ENCODE assay signal across 22 cellular contexts in genomic region chr3:110646496-110646895, GRCh38.
"Had no signal": no experiment of that assay in that cellular context is flagged by ENCODE, and none has a peak within 500 bp of the region (broad histone marks: within the 10 kb centered on the region; RNA-seq: fewer than 3 reads in every experiment).

No MANE protein-coding gene starts in this region.

- H3K4me3 ChIP-seq: body of pancreas, left ventricle myocardium inferior, lung, psoas muscle, sigmoid colon, smooth muscle cell, tibial nerve had no signal

- H3K9me3 ChIP-seq: body of pancreas, left ventricle myocardium inferior, psoas muscle, sigmoid colon, tibial nerve had no signal

- H3K27ac ChIP-seq: body of pancreas, left ventricle myocardium inferior, parathyroid adenoma, psoas muscle, sigmoid colon, tibial nerve had no signal

- DNase-seq: activated B cell treated with CpG ODN at 0.5 μM for 24 hours; activated CD4-positive, alpha-beta T cell treated with anti-CD3 and anti-CD28 coated beads, Interleukin-2, amount 50 U/mL, for 1 hour; activated CD8-positive, alpha-beta T cell treated with anti-CD3 and anti-CD28 coated beads for 36 hours; activated T-cell treated with anti-CD3 and anti-CD28 coated beads, Interleukin-2, amount 50 U/mL, for 48 hours; anterior cingulate cortex; body of pancreas; cortex of kidney; foreskin melanocyte; left ventricle myocardium inferior; naive thymus-derived CD4-positive, alpha-beta T cell; psoas muscle; sigmoid colon; stimulated activated CD4-positive, alpha-beta T cell treated with anti-CD3 and anti-CD28 coated beads, Interleukin-2, amount 100 ng/mL, for 24 hours; stimulated activated naive CD4-positive, alpha-beta T cell; T-helper 17 cell; T1000 had no signal

- ATAC-seq: activated CD8-positive, alpha-beta T cell treated with anti-CD3 and anti-CD28 coated beads for 36 hours; activated naive CD4-positive, alpha-beta T cell treated with anti-CD3 and anti-CD28 coated beads, Interleukin-2, amount 50 U/mL, for 72 hours; body of pancreas; naive thymus-derived CD4-positive, alpha-beta T cell; psoas muscle; SK-N-SH treated with all-trans-retinoic acid at 6 μM for 48 hours; T-helper 17 cell had no signal

- H2AFZ ChIP-seq: parathyroid adenoma had no signal

- H3K4me1 ChIP-seq: body of pancreas, left ventricle myocardium inferior, parathyroid adenoma, psoas muscle, sigmoid colon, tibial nerve had no signal

- H3K36me3 ChIP-seq: left ventricle myocardium inferior, sigmoid colon, tibial nerve had no signal

- H3K79me2 ChIP-seq: parathyroid adenoma had no signal

- H3K27me3 ChIP-seq: body of pancreas, sigmoid colon, tibial nerve had no signal

- H3K4me2 ChIP-seq: smooth muscle cell had no signal
